ENCODE assay signal across 16 cellular contexts in the genomic region with DNA sequence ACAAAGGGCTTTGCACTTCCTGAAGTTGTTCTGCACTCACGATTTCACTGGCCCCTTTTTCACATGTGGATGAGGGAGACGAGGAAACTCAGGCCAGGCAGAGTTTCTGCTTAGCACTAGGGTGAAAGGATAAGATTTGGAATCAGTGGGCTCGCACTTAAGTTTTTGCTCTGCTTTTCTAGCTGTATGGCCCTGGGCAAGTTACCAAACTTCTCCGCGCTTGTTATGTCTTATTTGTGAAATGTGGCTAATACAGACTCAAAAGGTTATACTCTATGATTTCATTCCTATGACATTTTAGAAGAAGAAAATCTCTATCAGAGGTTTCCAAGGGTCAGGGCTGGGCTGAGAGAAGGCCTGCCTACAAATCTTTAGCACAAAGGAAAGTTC.
"Had no signal": no experiment of that assay in that cellular context is flagged by ENCODE, and none has a peak within 500 bp of the region (broad histone marks: within the 10 kb centered on the region; RNA-seq: fewer than 3 reads in every experiment).

No MANE protein-coding gene starts in this region.

- H3K27ac Mint-ChIP-seq: activated B cell treated with CpG ODN at 0.5 μM for 24 hours; activated naive CD8-positive, alpha-beta T cell; activated T-cell treated with anti-CD3 and anti-CD28 coated beads, Interleukin-2, amount 50 U/mL, for 72 hours; natural killer cell treated with Interleukin-12 subunit alpha and Interleukin-12 subunit beta and Interleukin-15 and Interleukin-18, amount 100 ng/mL, for 72 hours; stimulated activated memory B cell treated with anti-CD40 and anti-IgM and Interleukin-4, amounts not matched to agents 10 μg/mL and 1 μg/mL and 100 μg/mL, for 72 hours; type B pancreatic cell had no signal

- H3K9me3 Mint-ChIP-seq: activated B cell treated with CpG ODN at 0.5 μM for 24 hours; activated T-cell treated with anti-CD3 and anti-CD28 coated beads, Interleukin-2, amount 50 U/mL, for 72 hours; natural killer cell treated with Interleukin-12 subunit alpha and Interleukin-12 subunit beta and Interleukin-15 and Interleukin-18, amount 100 ng/mL, for 72 hours; stimulated activated memory B cell treated with anti-CD40 and anti-IgM and Interleukin-4, amounts not matched to agents 10 μg/mL and 1 μg/mL and 100 μg/mL, for 72 hours; type B pancreatic cell had no signal

- DNase-seq: activated B cell treated with CpG ODN at 0.5 μM for 24 hours; activated CD4-positive, alpha-beta T cell treated with anti-CD3 and anti-CD28 coated beads for 48 hours; activated CD8-positive, alpha-beta memory T cell treated with anti-CD3 and anti-CD28 coated beads, Interleukin-2, amount 50 U/mL, for 48 hours; activated gamma-delta T cell treated with Interleukin-2 at 50 U/mL for 16 hours; activated T-cell treated with anti-CD3 and anti-CD28 coated beads, Interleukin-2, amount 50 U/mL, for 72 hours; amniotic stem cell; cerebellar nuclear complex; mesenchymal stem cell; stimulated activated CD4-positive, alpha-beta T cell treated with anti-CD3 and anti-CD28 coated beads, Interleukin-2, amount 100 ng/mL, for 48 hours; T-helper 2 cell had no signal

- H3K4me1 Mint-ChIP-seq: activated B cell treated with CpG ODN at 0.5 μM for 24 hours; stimulated activated memory B cell treated with anti-CD40 and anti-IgM and Interleukin-4, amounts not matched to agents 10 μg/mL and 1 μg/mL and 100 μg/mL, for 72 hours had no signal

- H3K9me3 ChIP-seq: breast epithelium, SJSA1 had no signal

- H3K27ac ChIP-seq: SJSA1 had no signal

- H3K36me3 ChIP-seq: breast epithelium, SJSA1 had no signal

- H3K4me1 ChIP-seq: breast epithelium, SJSA1 had no signal

- H3K27me3 ChIP-seq: breast epithelium, SJSA1 had no signal

- H3K4me3 ChIP-seq: breast epithelium, SJSA1 had no signal

- H3K27me3 Mint-ChIP-seq: activated naive CD8-positive, alpha-beta T cell had no signal

- ATAC-seq: activated T-cell treated with anti-CD3 and anti-CD28 coated beads, Interleukin-2, amount 50 U/mL, for 72 hours; natural killer cell treated with Interleukin-12 subunit alpha and Interleukin-12 subunit beta and Interleukin-15 and Interleukin-18, amount 100 ng/mL, for 72 hours; stimulated activated memory B cell treated with anti-CD40 and anti-IgM and Interleukin-4, amounts not matched to agents 10 μg/mL and 1 μg/mL and 100 μg/mL, for 72 hours had no signal

- H3K4me3 Mint-ChIP-seq: activated B cell treated with CpG ODN at 0.5 μM for 24 hours; activated naive CD8-positive, alpha-beta T cell; activated T-cell treated with anti-CD3 and anti-CD28 coated beads, Interleukin-2, amount 50 U/mL, for 72 hours; natural killer cell treated with Interleukin-12 subunit alpha and Interleukin-12 subunit beta and Interleukin-15 and Interleukin-18, amount 100 ng/mL, for 72 hours; stimulated activated memory B cell treated with anti-CD40 and anti-IgM and Interleukin-4, amounts not matched to agents 10 μg/mL and 1 μg/mL and 100 μg/mL, for 72 hours; type B pancreatic cell had no signal

- H3K36me3 Mint-ChIP-seq: activated naive CD8-positive, alpha-beta T cell; natural killer cell treated with Interleukin-12 subunit alpha and Interleukin-12 subunit beta and Interleukin-15 and Interleukin-18, amount 100 ng/mL, for 72 hours; stimulated activated memory B cell treated with anti-CD40 and anti-IgM and Interleukin-4, amounts not matched to agents 10 μg/mL and 1 μg/mL and 100 μg/mL, for 72 hours; type B pancreatic cell had no signal
